ENCODE assay signal across 20 cellular contexts in genomic region chr6:11596640-11597237, GRCh38.
"Had no signal": no experiment of that assay in that cellular context is flagged by ENCODE, and none has a peak within 500 bp of the region (broad histone marks: within the 10 kb centered on the region; RNA-seq: fewer than 3 reads in every experiment).

No MANE protein-coding gene starts in this region.

- ATAC-seq: heart left ventricle; left colon; lower lobe of right lung; naive thymus-derived CD8-positive, alpha-beta T cell; T-cell had no signal

- H3K27ac ChIP-seq: coronary artery, heart left ventricle, lower lobe of right lung, neural progenitor cell, thyroid gland, VCaP had no signal

- H3K27me3 ChIP-seq: heart left ventricle, neural progenitor cell, thyroid gland had no signal

- H3K4me2 ChIP-seq: neural progenitor cell had no signal

- H3K9me3 ChIP-seq: heart left ventricle, lower lobe of right lung, thyroid gland had no signal

- H3K4me1 ChIP-seq: thyroid gland had no signal

- H3K4me3 ChIP-seq: coronary artery, heart left ventricle, lower lobe of right lung, neural progenitor cell, thyroid gland had no signal

- H3K27ac Mint-ChIP-seq: activated naive CD8-positive, alpha-beta T cell treated with anti-CD3 and anti-CD28 coated beads, Interleukin-2, amount 10 ng/mL, durations not matched to agents 7 days and 5 days; mesothelial cell of epicardium; naive thymus-derived CD8-positive, alpha-beta T cell; neural progenitor cell; T-cell; T-helper 2 cell treated with Interferon-gamma antibody and Interleukin-4, amounts not matched to agents 5 μg/mL and 100 μg/mL, for 36 hours had no signal

- H3K36me3 ChIP-seq: heart left ventricle, lower lobe of right lung, neural progenitor cell, thyroid gland had no signal

- DNase-seq: activated CD4-positive, alpha-beta T cell treated with anti-CD3 and anti-CD28 coated beads for 1 hour; activated CD4-positive, alpha-beta T cell treated with anti-CD3 and anti-CD28 coated beads, Interleukin-2, amount 50 U/mL, for 4 hours; activated naive CD8-positive, alpha-beta T cell treated with anti-CD3 and anti-CD28 coated beads, Interleukin-2, amount 10 ng/mL, durations not matched to agents 7 days and 5 days; amygdala; cerebellar nuclear complex; heart left ventricle; islet precursor cell; left colon; lower lobe of right lung; naive thymus-derived CD8-positive, alpha-beta T cell; stimulated activated CD4-positive, alpha-beta T cell treated with anti-CD3 and anti-CD28 coated beads, Interleukin-4, amount 100 ng/mL, for 1 hour; stimulated activated naive CD4-positive, alpha-beta T cell treated with Interleukin-2 at 50 U/mL for 16 hours; substantia nigra; T-cell; thyroid gland had no signal

- H3K4me1 Mint-ChIP-seq: activated naive CD8-positive, alpha-beta T cell treated with anti-CD3 and anti-CD28 coated beads, Interleukin-2, amount 10 ng/mL, durations not matched to agents 7 days and 5 days; T-cell had no signal

- H3K9ac ChIP-seq: neural progenitor cell had no signal

- H3K36me3 Mint-ChIP-seq: activated naive CD8-positive, alpha-beta T cell treated with anti-CD3 and anti-CD28 coated beads, Interleukin-2, amount 10 ng/mL, durations not matched to agents 7 days and 5 days; mesothelial cell of epicardium; naive thymus-derived CD8-positive, alpha-beta T cell; T-cell had no signal

- H3K9me3 Mint-ChIP-seq: activated naive CD8-positive, alpha-beta T cell treated with anti-CD3 and anti-CD28 coated beads, Interleukin-2, amount 10 ng/mL, durations not matched to agents 7 days and 5 days; mesothelial cell of epicardium; naive thymus-derived CD8-positive, alpha-beta T cell; T-cell; T-helper 2 cell treated with Interferon-gamma antibody and Interleukin-4, amounts not matched to agents 5 μg/mL and 100 μg/mL, for 36 hours had no signal

- H3K4me3 Mint-ChIP-seq: activated naive CD8-positive, alpha-beta T cell treated with anti-CD3 and anti-CD28 coated beads, Interleukin-2, amount 10 ng/mL, durations not matched to agents 7 days and 5 days; mesothelial cell of epicardium; naive thymus-derived CD8-positive, alpha-beta T cell; neural progenitor cell; T-cell; T-helper 2 cell treated with Interferon-gamma antibody and Interleukin-4, amounts not matched to agents 5 μg/mL and 100 μg/mL, for 36 hours had no signal
